22 cellular contexts compared by ENCODE assay signal in the genomic region with DNA sequence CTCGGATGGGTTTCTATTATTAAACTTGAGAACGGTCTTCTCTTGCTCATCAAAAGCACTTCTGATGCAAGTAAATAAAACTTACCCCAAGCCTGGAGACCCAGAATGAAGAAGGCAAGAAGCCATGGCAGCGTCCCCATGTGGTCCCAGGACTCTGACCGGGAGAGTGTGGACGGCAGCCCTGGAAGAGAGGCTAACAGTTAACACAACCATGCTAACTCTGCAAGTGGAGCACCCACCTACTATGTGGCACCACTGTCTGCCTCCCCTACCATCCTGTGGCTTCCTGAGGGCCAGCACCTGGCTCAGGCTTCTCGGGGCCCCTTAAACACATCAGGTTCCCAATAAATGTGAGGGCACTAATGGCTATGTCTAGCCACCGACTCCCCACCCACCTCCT. TPM values are rescaled to one million over a fixed set of nuclear protein-coding genes. Genes with fewer than 3 reads are reported as not detected.
DNase-seq lines count a peak whose midpoint lies in the region; TF ChIP-seq lines count a peak whose summit lies in the region.
"Had no signal": no experiment of that assay in that cellular context is flagged by ENCODE, and none has a peak within 500 bp of the region (broad histone marks: within the 10 kb centered on the region; RNA-seq: fewer than 3 reads in every experiment).

No MANE protein-coding gene starts in this region.

- peaks cover 0 to 5% (median 0%) of the 10 kb centered on the region in 11 experiments; a peak in 5 of 22 replicates for H3K9me3 ChIP-seq in BLaER1 treated with 17β-estradiol and CSF1 and Interleukin-3, amounts not matched to agents 10 nM and 100 nM (replicated peaks in 1 of 11)
- no peaks in the 10 kb centered on the region for H3K9me3 ChIP-seq in endodermal cell (ENCODE audit: control insufficient read depth, low read length)
- H3K9me3 ChIP-seq: A549, BE2C, HAP-1 had no signal

- no peak for TF ChIP-seq CTCF in endodermal cell (conservative IDR thresholded peaks at IDR 0.05)

- H4K20me1 ChIP-seq in BLaER1 treated with 17β-estradiol and CSF1 and Interleukin-3, amounts not matched to agents 10 nM and 100 nM, result no peaks in the 10 kb centered on the region

- no peaks in the 10 kb centered on the region for H3K9me3 Mint-ChIP-seq in activated CD4-positive, alpha-beta T cell treated with anti-CD3 and anti-CD28 coated beads, Interleukin-2, amount 10 ng/mL, durations not matched to agents 24 days and 14 days
- H3K9me3 Mint-ChIP-seq in endodermal cell, result peaks cover 7% of the 10 kb centered on the region
- H3K9me3 Mint-ChIP-seq: HFFc6 had no signal

- no peak overlapping the region for H3K4me3 ChIP-seq in BLaER1 treated with 17β-estradiol and CSF1 and Interleukin-3, amounts not matched to agents 10 nM and 100 nM
- no peak overlapping the region for H3K4me3 ChIP-seq in endodermal cell (ENCODE audit: low read length)
- H3K4me3 ChIP-seq: A549, HAP-1 had no signal

- no peaks in the 10 kb centered on the region for H3K4me1 Mint-ChIP-seq in activated CD4-positive, alpha-beta T cell treated with anti-CD3 and anti-CD28 coated beads, Interleukin-2, amount 10 ng/mL, durations not matched to agents 24 days and 14 days
- peaks cover 2% of the 10 kb centered on the region for H3K4me1 Mint-ChIP-seq in endodermal cell
- H3K4me1 Mint-ChIP-seq: CD8-positive, alpha-beta memory T cell had no signal

- 68 to 75% methylated on average over 4 to 7 of the region's 7 CpGs for WGBS in endodermal cell (ENCODE audit: insufficient coverage in 1 of 2, insufficient read length in 1 of 2), 2 experiments

- intact Hi-C loops in activated CD4-positive, alpha-beta T cell treated with anti-CD3 and anti-CD28 coated beads, Interleukin-2, amount 10 ng/mL, durations not matched to agents 24 days and 14 days (cut with micrococcal nuclease), result no loop called here

- no peak overlapping the region; a peak in 1 of 22 replicates for H3K27ac ChIP-seq in BLaER1 treated with 17β-estradiol and CSF1 and Interleukin-3, amounts not matched to agents 10 nM and 100 nM
- no peak overlapping the region for H3K27ac ChIP-seq in endodermal cell (ENCODE audit: low read depth, low read length)
- H3K27ac ChIP-seq: A549, C4-2B had no signal

- peak overlapping the region in 10 of 11 experiments; percentile 1 to 60 (median 45); a peak in 16 of 22 replicates for H3K4me2 ChIP-seq in BLaER1 treated with 17β-estradiol and CSF1 and Interleukin-3, amounts not matched to agents 10 nM and 100 nM
- H3K4me2 ChIP-seq: A549 had no signal

- no peak overlapping the region for H3K4me3 Mint-ChIP-seq in activated CD4-positive, alpha-beta T cell treated with anti-CD3 and anti-CD28 coated beads, Interleukin-2, amount 10 ng/mL, durations not matched to agents 24 days and 14 days
- H3K4me3 Mint-ChIP-seq in endodermal cell, result no peak overlapping the region
- H3K4me3 Mint-ChIP-seq: CD4-positive, alpha-beta T cell; CD8-positive, alpha-beta memory T cell; HFFc6 had no signal

- H3K36me3 Mint-ChIP-seq in activated CD4-positive, alpha-beta T cell treated with anti-CD3 and anti-CD28 coated beads, Interleukin-2, amount 10 ng/mL, durations not matched to agents 24 days and 14 days (ENCODE audit: low read depth), result no peaks in the 10 kb centered on the region
- no peaks in the 10 kb centered on the region for H3K36me3 Mint-ChIP-seq in endodermal cell (ENCODE audit: low read depth)
- H3K36me3 Mint-ChIP-seq: CD8-positive, alpha-beta memory T cell had no signal

- H3K27me3 Mint-ChIP-seq in activated CD4-positive, alpha-beta T cell treated with anti-CD3 and anti-CD28 coated beads, Interleukin-2, amount 10 ng/mL, durations not matched to agents 24 days and 14 days, result peaks cover 1% of the 10 kb centered on the region
- no peaks in the 10 kb centered on the region for H3K27me3 Mint-ChIP-seq in endodermal cell (ENCODE audit: insufficient read depth)

- peak; percentile 49 for DNase-seq in activated CD4-positive, alpha-beta T cell treated with anti-CD3 and anti-CD28 coated beads, Interleukin-2, amount 10 ng/mL, durations not matched to agents 24 days and 14 days
- DNase-seq in activated CD4-positive, alpha-beta T cell treated with anti-CD3 and anti-CD28 coated beads for 48 hours, result no peak
- peak; percentile 17 for DNase-seq in endodermal cell
- no peak for DNase-seq in glomerular visceral epithelial cell (ENCODE audit: extremely low spot score)
- no peak for DNase-seq in Kasumi-1 (lab: John Stamatoyannopoulos, UW)
- DNase-seq: 8988T; ACHN; AML-193; BE2C; CD4-positive, alpha-beta T cell; CD8-positive, alpha-beta memory T cell; DMS 273 treated with DMSO at 0.1 percent for 48 hours; DMS79 treated with DMSO at 0.1 percent for 48 hours; GF-D8; GOT3; HFFc6 had no signal

- no peak overlapping the region for H3K27ac Mint-ChIP-seq in activated CD4-positive, alpha-beta T cell treated with anti-CD3 and anti-CD28 coated beads, Interleukin-2, amount 10 ng/mL, durations not matched to agents 24 days and 14 days
- no peak overlapping the region for H3K27ac Mint-ChIP-seq in endodermal cell
- H3K27ac Mint-ChIP-seq: CD4-positive, alpha-beta T cell; CD8-positive, alpha-beta memory T cell; HFFc6 had no signal

- H3K36me3 ChIP-seq in BLaER1 treated with 17β-estradiol and CSF1 and Interleukin-3, amounts not matched to agents 10 nM and 100 nM, result no peaks in the 10 kb centered on the region
- H3K36me3 ChIP-seq in endodermal cell (ENCODE audit: control insufficient read depth, insufficient read depth, low read length), result no peaks in the 10 kb centered on the region
- H3K36me3 ChIP-seq: BE2C, HAP-1 had no signal

- no peak overlapping the region for H3K9ac ChIP-seq in BLaER1 treated with 17β-estradiol and CSF1 and Interleukin-3, amounts not matched to agents 10 nM and 100 nM
- H3K9ac ChIP-seq in endodermal cell (ENCODE audit: extremely low read depth, low read length, poor library complexity, severe bottlenecking), result no peak overlapping the region

- peaks cover 29 to 43% (median 41%) of the 10 kb centered on the region in 10 experiments for H3K4me1 ChIP-seq in BLaER1 treated with 17β-estradiol and CSF1 and Interleukin-3, amounts not matched to agents 10 nM and 100 nM
- peaks cover 5% of the 10 kb centered on the region for H3K4me1 ChIP-seq in endodermal cell (ENCODE audit: control insufficient read depth, insufficient read depth, low read length)
- H3K4me1 ChIP-seq: A549, BE2C, HAP-1 had no signal

- no peaks in the 10 kb centered on the region for H3K27me3 ChIP-seq in BLaER1 treated with 17β-estradiol and CSF1 and Interleukin-3, amounts not matched to agents 10 nM and 100 nM
- H3K27me3 ChIP-seq in endodermal cell (ENCODE audit: control insufficient read depth, insufficient read depth, low read length, poor library complexity, severe bottlenecking), result no peaks in the 10 kb centered on the region

RNA-seq across cellular contexts. Expression of gene PGLYRP3, which starts 2.2 kb away (rescaled TPM):
- not detected in 2 replicates for total RNA-seq in activated CD4-positive, alpha-beta T cell treated with anti-CD3 and anti-CD28 coated beads, Interleukin-2, amount 10 ng/mL, durations not matched to agents 24 days and 14 days
- not detected for total RNA-seq in endodermal cell
- not detected for polyA plus RNA-seq in endodermal cell (2013, experiment 1 of 2)
- polyA plus RNA-seq in endodermal cell (2013, experiment 2 of 2), result not detected
- total RNA-seq: CD4-positive, alpha-beta T cell; CD8-positive, alpha-beta memory T cell; Daoy; G401; HFFc6 had no signal
- polyA plus RNA-seq: A549; CD8-positive, alpha-beta memory T cell had no signal

RNA-seq across cellular contexts. Expression of gene PGLYRP4, which starts 38.1 kb away (rescaled TPM):
- not detected in 2 replicates for total RNA-seq in activated CD4-positive, alpha-beta T cell treated with anti-CD3 and anti-CD28 coated beads, Interleukin-2, amount 10 ng/mL, durations not matched to agents 24 days and 14 days
- total RNA-seq in endodermal cell, result not detected
- not detected for polyA plus RNA-seq in endodermal cell (2013, experiment 1 of 2)
- not detected for polyA plus RNA-seq in endodermal cell (2013, experiment 2 of 2)
- total RNA-seq: CD4-positive, alpha-beta T cell; CD8-positive, alpha-beta memory T cell; Daoy; G401; HFFc6 had no signal
- polyA plus RNA-seq: A549; CD8-positive, alpha-beta memory T cell had no signal

RNA-seq across cellular contexts. Expression of gene S100A9, which starts 47.1 kb away (rescaled TPM):
- not detected in 2 replicates for total RNA-seq in activated CD4-positive, alpha-beta T cell treated with anti-CD3 and anti-CD28 coated beads, Interleukin-2, amount 10 ng/mL, durations not matched to agents 24 days and 14 days
- total RNA-seq in endodermal cell, result not detected
- polyA plus RNA-seq in endodermal cell (2013, experiment 1 of 2), result not detected
- polyA plus RNA-seq in endodermal cell (2013, experiment 2 of 2), result not detected
- total RNA-seq: Daoy, HFFc6 had no signal

RNA-seq across cellular contexts. Expression of gene LORICRIN, which starts 51.0 kb away (rescaled TPM):
- not detected in 2 replicates for total RNA-seq in activated CD4-positive, alpha-beta T cell treated with anti-CD3 and anti-CD28 coated beads, Interleukin-2, amount 10 ng/mL, durations not matched to agents 24 days and 14 days
- total RNA-seq in endodermal cell, result not detected
- polyA plus RNA-seq in endodermal cell (2013, experiment 1 of 2), result not detected
- polyA plus RNA-seq in endodermal cell (2013, experiment 2 of 2), result not detected
- total RNA-seq: CD4-positive, alpha-beta T cell; CD8-positive, alpha-beta memory T cell; Daoy; G401; HFFc6 had no signal
- polyA plus RNA-seq: A549; CD8-positive, alpha-beta memory T cell had no signal

Comparison
In these comparisons a context has a peak if more than half of its experiments do, and no peak if none do; other contexts are left out.
1. DNase-seq: peak in activated CD4-positive, alpha-beta T cell treated with anti-CD3 and anti-CD28 coated beads, Interleukin-2, amount 10 ng/mL, durations not matched to agents 24 days and 14 days (single experiment) and endodermal cell (single experiment); none in activated CD4-positive, alpha-beta T cell treated with anti-CD3 and anti-CD28 coated beads for 48 hours (single experiment), glomerular visceral epithelial cell (single experiment) and Kasumi-1 (0 of 2).